5 cellular contexts compared by ENCODE assay signal in genomic region chr19:54832496-54832895, GRCh38. TPM values are rescaled to one million over a fixed set of nuclear protein-coding genes. Genes with fewer than 3 reads are reported as not detected.
"Had no signal": no experiment of that assay in that cellular context is flagged by ENCODE, and none has a peak within 500 bp of the region (broad histone marks: within the 10 kb centered on the region; RNA-seq: fewer than 3 reads in every experiment).

KIR2DS4 (plus strand) TSS chr19:54832676.

RNA-seq across cellular contexts. Expression of gene KIR2DS4, which starts in this region (rescaled TPM):
- total RNA-seq: HepG2, HT-29, HT1080, IMR-90, K562 had no signal
- polyA plus RNA-seq: HepG2, IMR-90, K562 had no signal
